17 cellular contexts compared by ENCODE assay signal in the genomic region with DNA sequence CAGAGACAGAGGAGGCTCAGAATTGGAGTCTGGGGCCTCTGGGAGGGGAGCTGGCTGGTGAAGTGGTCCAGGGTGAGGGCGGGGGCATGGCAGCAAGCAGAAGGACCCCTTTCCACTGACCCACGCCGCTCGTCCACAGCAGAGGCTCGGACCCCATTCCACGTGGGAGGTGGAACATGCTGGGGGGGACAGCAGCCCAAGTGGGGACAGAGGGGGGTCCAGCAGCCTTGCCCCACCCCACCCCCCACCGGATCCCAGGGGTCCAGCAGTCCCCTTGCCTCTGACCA. TPM values are rescaled to one million over a fixed set of nuclear protein-coding genes. Genes with fewer than 3 reads are reported as not detected.
"Had no signal": no experiment of that assay in that cellular context is flagged by ENCODE, and none has a peak within 500 bp of the region (broad histone marks: within the 10 kb centered on the region; RNA-seq: fewer than 3 reads in every experiment).

No MANE protein-coding gene starts in this region.

- H3K27ac Mint-ChIP-seq: activated B cell treated with CpG ODN at 0.5 μM for 24 hours, nephron progenitor cell had no signal

- H3K9me3 ChIP-seq: body of pancreas, SJCRH30, upper lobe of right lung had no signal

- H3K27ac ChIP-seq: body of pancreas, coronary artery, esophagus muscularis mucosa, SJCRH30, upper lobe of right lung had no signal

- H3K4me3 Mint-ChIP-seq: activated B cell treated with CpG ODN at 0.5 μM for 24 hours, mesothelial cell of epicardium, nephron progenitor cell had no signal

- H3K36me3 ChIP-seq: esophagus muscularis mucosa, SJCRH30, upper lobe of right lung had no signal

- ATAC-seq: activated naive CD4-positive, alpha-beta T cell treated with anti-CD3 and anti-CD28 coated beads, Interleukin-2, amount 50 U/mL, for 72 hours; body of pancreas had no signal

- H3K27me3 ChIP-seq: body of pancreas, esophagus muscularis mucosa, SJCRH30, upper lobe of right lung had no signal

- H3K4me1 Mint-ChIP-seq: activated B cell treated with CpG ODN at 0.5 μM for 24 hours had no signal

- H3K4me3 ChIP-seq: body of pancreas, coronary artery, esophagus muscularis mucosa, SJCRH30, upper lobe of right lung had no signal

- DNase-seq: activated B cell treated with CpG ODN at 0.5 μM for 24 hours; activated CD4-positive, alpha-beta T cell treated with anti-CD3 and anti-CD28 coated beads, Interleukin-2, amount 50 U/mL, for 1 hour; activated T-cell treated with anti-CD3 and anti-CD28 coated beads for 4 hours; amniotic stem cell; body of pancreas; central memory CD4-positive, alpha-beta T cell; effector CD4-positive, alpha-beta T cell; SJCRH30; stimulated activated CD4-positive, alpha-beta T cell treated with anti-CD3 and anti-CD28 coated beads, Interleukin-15, amount 100 ng/mL, for 24 hours; stimulated activated CD4-positive, alpha-beta T cell treated with anti-CD3 and anti-CD28 coated beads, Interleukin-4, amount 100 ng/mL, for 1 hour; stimulated activated naive CD4-positive, alpha-beta T cell; upper lobe of right lung had no signal

RNA-seq across cellular contexts. Expression of gene NKD2, which starts 25.4 kb away (rescaled TPM):
- total RNA-seq: SJCRH30 had no signal
